In genomic region chr16:71287903-71288302, GRCh38 we compare ENCODE assay signal across 1 cellular context.
TF ChIP-seq lines count a peak whose summit lies in the region.

No MANE protein-coding gene starts in this region.

TF ChIP-seq in WTC11, 78 proteins besides CTCF, POLR2A, EP300 and RAD21 (continued from another document):
- TF ChIP-seq, protein P1, sequence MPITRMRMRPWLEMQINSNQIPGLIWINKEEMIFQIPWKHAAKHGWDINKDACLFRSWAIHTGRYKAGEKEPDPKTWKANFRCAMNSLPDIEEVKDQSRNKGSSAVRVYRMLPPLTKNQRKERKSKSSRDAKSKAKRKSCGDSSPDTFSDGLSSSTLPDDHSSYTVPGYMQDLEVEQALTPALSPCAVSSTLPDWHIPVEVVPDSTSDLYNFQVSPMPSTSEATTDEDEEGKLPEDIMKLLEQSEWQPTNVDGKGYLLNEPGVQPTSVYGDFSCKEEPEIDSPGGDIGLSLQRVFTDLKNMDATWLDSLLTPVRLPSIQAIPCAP (CRISPR knock-in tag; IDR thresholded peaks at IDR 0.05): no peak
- TF ChIP-seq MYBL2 (CRISPR knock-in tag; IDR thresholded peaks at IDR 0.05): no peak
- TF ChIP-seq GRHL2 (CRISPR knock-in tag; IDR thresholded peaks at IDR 0.05; ENCODE audit: insufficient replicate concordance, severe bottlenecking): no peak
- TF ChIP-seq, protein P2, sequence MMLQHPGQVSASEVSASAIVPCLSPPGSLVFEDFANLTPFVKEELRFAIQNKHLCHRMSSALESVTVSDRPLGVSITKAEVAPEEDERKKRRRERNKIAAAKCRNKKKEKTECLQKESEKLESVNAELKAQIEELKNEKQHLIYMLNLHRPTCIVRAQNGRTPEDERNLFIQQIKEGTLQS (CRISPR knock-in tag; conservative IDR thresholded peaks at IDR 0.05): no peak
- TF ChIP-seq, protein P3, sequence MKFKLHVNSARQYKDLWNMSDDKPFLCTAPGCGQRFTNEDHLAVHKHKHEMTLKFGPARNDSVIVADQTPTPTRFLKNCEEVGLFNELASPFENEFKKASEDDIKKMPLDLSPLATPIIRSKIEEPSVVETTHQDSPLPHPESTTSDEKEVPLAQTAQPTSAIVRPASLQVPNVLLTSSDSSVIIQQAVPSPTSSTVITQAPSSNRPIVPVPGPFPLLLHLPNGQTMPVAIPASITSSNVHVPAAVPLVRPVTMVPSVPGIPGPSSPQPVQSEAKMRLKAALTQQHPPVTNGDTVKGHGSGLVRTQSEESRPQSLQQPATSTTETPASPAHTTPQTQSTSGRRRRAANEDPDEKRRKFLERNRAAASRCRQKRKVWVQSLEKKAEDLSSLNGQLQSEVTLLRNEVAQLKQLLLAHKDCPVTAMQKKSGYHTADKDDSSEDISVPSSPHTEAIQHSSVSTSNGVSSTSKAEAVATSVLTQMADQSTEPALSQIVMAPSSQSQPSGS (CRISPR knock-in tag; IDR thresholded peaks at IDR 0.05; ENCODE audit: borderline replicate concordance, low read depth): no peak
- no peak for TF ChIP-seq CREM (CRISPR knock-in tag; IDR thresholded peaks at IDR 0.05)
- no peak for TF ChIP-seq ZNF396 (CRISPR knock-in tag; IDR thresholded peaks at IDR 0.05; ENCODE audit: borderline replicate concordance)
- TF ChIP-seq, protein P4, sequence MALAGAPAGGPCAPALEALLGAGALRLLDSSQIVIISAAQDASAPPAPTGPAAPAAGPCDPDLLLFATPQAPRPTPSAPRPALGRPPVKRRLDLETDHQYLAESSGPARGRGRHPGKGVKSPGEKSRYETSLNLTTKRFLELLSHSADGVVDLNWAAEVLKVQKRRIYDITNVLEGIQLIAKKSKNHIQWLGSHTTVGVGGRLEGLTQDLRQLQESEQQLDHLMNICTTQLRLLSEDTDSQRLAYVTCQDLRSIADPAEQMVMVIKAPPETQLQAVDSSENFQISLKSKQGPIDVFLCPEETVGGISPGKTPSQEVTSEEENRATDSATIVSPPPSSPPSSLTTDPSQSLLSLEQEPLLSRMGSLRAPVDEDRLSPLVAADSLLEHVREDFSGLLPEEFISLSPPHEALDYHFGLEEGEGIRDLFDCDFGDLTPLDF (CRISPR knock-in tag; IDR thresholded peaks at IDR 0.05): no peak
- no peak for TF ChIP-seq ERG (CRISPR knock-in tag; IDR thresholded peaks at IDR 0.05)
